9 cellular contexts compared by ENCODE assay signal in genomic region chr1:41122851-41123518, GRCh38.
DNase-seq lines count a peak whose midpoint lies in the region; ATAC-seq, FAIRE-seq and TF ChIP-seq lines count a peak whose summit lies in the region.
"Had no signal": no experiment of that assay in that cellular context is flagged by ENCODE, and none has a peak within 500 bp of the region (broad histone marks: within the 10 kb centered on the region; RNA-seq: fewer than 3 reads in every experiment).

No MANE protein-coding gene starts in this region.

- 0 out of 2 replicates have a peak, but pooled peaks cover 5% of the 10 kb centered on the region for H3K4me1 ChIP-seq in PC-3 (ENCODE audit: insufficient read depth, low read length)

- TF ChIP-seq CTCF in C4-2B (conservative IDR thresholded peaks at IDR 0.05) (peak; percentile 80), PC-3 (conservative IDR thresholded peaks at IDR 0.05; ENCODE audit: low read depth, low read length) (peak; percentile 72), nephron progenitor cell (IDR thresholded peaks at IDR 0.05) (peak; percentile 42)

- no peaks in the 10 kb centered on the region for H3K9me3 ChIP-seq in PC-3 (ENCODE audit: low read length)

- H3K9ac ChIP-seq in PC-3 (ENCODE audit: low read length): no peak overlapping the region

- intact Hi-C loops in PC-3 (cut with micrococcal nuclease) (no loop called here), posterior cingulate gyrus (cut with DNase I) (no loop called here)
- intact Hi-C loops in activated T-helper 2 cell treated with anti-CD3 and anti-CD28 coated beads, Interferon-gamma antibody, Interleukin-2, Interleukin-4, amounts not matched to agents 10 μg/mL and 5 μg/mL and 100 μg/mL, durations not matched to agents 14 hours and 24 hours and 36 hours (cut with micrococcal nuclease): no loop called here

- DNase-seq in H54 (ENCODE audit: insufficient read length, low spot score) (peak; percentile 60), PC-3 (peak; percentile 76), dermis blood vessel endothelial cell (peak; percentile 80), nephron progenitor cell (peak; percentile 7), posterior cingulate gyrus (no peak), anterior cingulate cortex (lab: John Stamatoyannopoulos, UW) (no peak)
- no peak for DNase-seq in activated T-helper 2 cell treated with anti-CD3 and anti-CD28 coated beads, Interferon-gamma antibody, Interleukin-2, Interleukin-4, amounts not matched to agents 10 μg/mL and 5 μg/mL and 100 μg/mL, durations not matched to agents 14 hours and 24 hours and 36 hours (ENCODE audit: low spot score)

- BruUV-seq in PC-3 (replicated peaks; lab: Mats Ljungman, UMichigan): no TSS peak

- TF ChIP-seq POLR2A in H54 (IDR thresholded peaks at IDR 0.05; ENCODE audit: low read depth, low read length): no peak

- peak; percentile 82 for ATAC-seq in PC-3

- peak; percentile 99 for FAIRE-seq in H54 (lab: Jason Lieb, UNC)

- no peaks in the 10 kb centered on the region for H3K36me3 ChIP-seq in PC-3 (ENCODE audit: low read depth, low read length)

- H3F3A ChIP-seq in PC-3 (ENCODE audit: low read length, unreplicated experiment): no peaks in the 10 kb centered on the region

- H4K20me1 ChIP-seq in PC-3 (ENCODE audit: low read length): no peaks in the 10 kb centered on the region

- H3K4me1 Mint-ChIP-seq in nephron progenitor cell: peaks cover 7% of the 10 kb centered on the region
- no peaks in the 10 kb centered on the region for H3K4me1 Mint-ChIP-seq in activated T-helper 2 cell treated with anti-CD3 and anti-CD28 coated beads, Interferon-gamma antibody, Interleukin-2, Interleukin-4, amounts not matched to agents 10 μg/mL and 5 μg/mL and 100 μg/mL, durations not matched to agents 14 hours and 24 hours and 36 hours (ENCODE audit: low read depth)

- POLR2A ChIA-PET in PC-3 (lab: Charles Lee; ENCODE audit: unreplicated experiment): no interaction called here

- no peak overlapping the region for H2AFZ ChIP-seq in PC-3 (ENCODE audit: low read length)

- no peak overlapping the region for H3K4me3 ChIP-seq in PC-3 (ENCODE audit: low read length)

- no peak overlapping the region for H3K27ac Mint-ChIP-seq in nephron progenitor cell
- no peak overlapping the region for H3K27ac Mint-ChIP-seq in activated T-helper 2 cell treated with anti-CD3 and anti-CD28 coated beads, Interferon-gamma antibody, Interleukin-2, Interleukin-4, amounts not matched to agents 10 μg/mL and 5 μg/mL and 100 μg/mL, durations not matched to agents 14 hours and 24 hours and 36 hours
- H3K27ac Mint-ChIP-seq: IgD-negative memory B cell had no signal

- H3K79me2 ChIP-seq in PC-3 (ENCODE audit: low read length): no peaks in the 10 kb centered on the region

- no peaks in the 10 kb centered on the region for H3K27me3 Mint-ChIP-seq in nephron progenitor cell (ENCODE audit: low read depth, poor library complexity)
- H3K27me3 Mint-ChIP-seq in activated T-helper 2 cell treated with anti-CD3 and anti-CD28 coated beads, Interferon-gamma antibody, Interleukin-2, Interleukin-4, amounts not matched to agents 10 μg/mL and 5 μg/mL and 100 μg/mL, durations not matched to agents 14 hours and 24 hours and 36 hours (ENCODE audit: low read depth): no peaks in the 10 kb centered on the region
- H3K27me3 Mint-ChIP-seq: IgD-negative memory B cell had no signal

- H3K9me3 Mint-ChIP-seq in nephron progenitor cell: peaks cover under 1% of the 10 kb centered on the region
- H3K9me3 Mint-ChIP-seq in activated T-helper 2 cell treated with anti-CD3 and anti-CD28 coated beads, Interferon-gamma antibody, Interleukin-2, Interleukin-4, amounts not matched to agents 10 μg/mL and 5 μg/mL and 100 μg/mL, durations not matched to agents 14 hours and 24 hours and 36 hours: no peaks in the 10 kb centered on the region
- H3K9me3 Mint-ChIP-seq: IgD-negative memory B cell had no signal

- CTCF ChIA-PET in PC-3 (lab: Charles Lee): interaction anchor here (0.6 to 0.8 kb wide), 2 partner anchors 19 to 221 kb away, joined by 3 to 5 read pairs; no protein-coding TSS in a partner anchor

- H3K4me2 ChIP-seq in PC-3 (ENCODE audit: low read length): no peak overlapping the region

- H3K36me3 Mint-ChIP-seq in nephron progenitor cell (ENCODE audit: low read depth): peaks cover 25% of the 10 kb centered on the region
- no peaks in the 10 kb centered on the region for H3K36me3 Mint-ChIP-seq in activated T-helper 2 cell treated with anti-CD3 and anti-CD28 coated beads, Interferon-gamma antibody, Interleukin-2, Interleukin-4, amounts not matched to agents 10 μg/mL and 5 μg/mL and 100 μg/mL, durations not matched to agents 14 hours and 24 hours and 36 hours (ENCODE audit: low read depth)

- no peak overlapping the region for H3K27ac ChIP-seq in C4-2B
- no peak overlapping the region for H3K27ac ChIP-seq in PC-3 (ENCODE audit: low read length)

- no peaks in the 10 kb centered on the region for H3K27me3 ChIP-seq in PC-3 (ENCODE audit: low read length)

- H3K9me2 ChIP-seq in PC-3 (replicated peaks; ENCODE audit: low read length): no peaks in the 10 kb centered on the region

- no peak overlapping the region for H3K4me3 Mint-ChIP-seq in nephron progenitor cell
- H3K4me3 Mint-ChIP-seq in activated T-helper 2 cell treated with anti-CD3 and anti-CD28 coated beads, Interferon-gamma antibody, Interleukin-2, Interleukin-4, amounts not matched to agents 10 μg/mL and 5 μg/mL and 100 μg/mL, durations not matched to agents 14 hours and 24 hours and 36 hours (ENCODE audit: low read depth): no peak overlapping the region
- H3K4me3 Mint-ChIP-seq: IgD-negative memory B cell had no signal

Comparison
In these comparisons a context has a peak if more than half of its experiments do, and no peak if none do; other contexts are left out.
1. DNase-seq: peak in H54 (single experiment), PC-3 (single experiment), dermis blood vessel endothelial cell (single experiment) and nephron progenitor cell (single experiment); none in posterior cingulate gyrus (0 of 10), activated T-helper 2 cell treated with anti-CD3 and anti-CD28 coated beads, Interferon-gamma antibody, Interleukin-2, Interleukin-4, amounts not matched to agents 10 μg/mL and 5 μg/mL and 100 μg/mL, durations not matched to agents 14 hours and 24 hours and 36 hours (single experiment) and anterior cingulate cortex (0 of 58).
2. Peak in every context shown above with its lines, with median percentiles within 50 percentile points of each other: CTCF ChIP-seq.